23 cellular contexts compared by ENCODE assay signal in the genomic region with DNA sequence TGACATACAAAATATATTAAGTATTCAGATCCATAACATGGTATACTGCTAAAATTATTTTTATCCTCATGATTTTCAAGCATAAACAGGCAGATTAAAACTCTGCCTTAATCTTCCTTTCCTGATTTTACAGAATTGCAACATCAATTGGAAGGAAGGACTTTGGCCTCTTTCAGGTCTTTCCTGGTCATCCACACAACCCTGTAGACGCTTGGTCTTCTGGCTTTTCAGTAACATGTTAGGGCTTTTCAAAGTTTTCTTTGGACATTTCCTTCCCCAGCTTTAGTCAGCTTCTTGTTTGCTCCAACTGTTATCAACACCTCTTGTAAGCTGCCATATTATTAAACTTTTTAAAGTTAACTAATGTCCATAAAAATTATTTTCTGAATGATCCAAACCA.
"Had no signal": no experiment of that assay in that cellular context is flagged by ENCODE, and none has a peak within 500 bp of the region (broad histone marks: within the 10 kb centered on the region; RNA-seq: fewer than 3 reads in every experiment).

No MANE protein-coding gene starts in this region.

- H3K4me3 ChIP-seq: K562, SJSA1 had no signal

- ATAC-seq: activated T-cell treated with anti-CD3 and anti-CD28 coated beads, Interleukin-2, amount 50 U/mL, for 4 hours; K562; SK-N-SH treated with all-trans-retinoic acid at 6 μM for 48 hours; T-helper 17 cell had no signal

- DNase-seq: activated CD4-positive, alpha-beta memory T cell treated with anti-CD3 and anti-CD28 coated beads for 36 hours; activated CD4-positive, alpha-beta T cell treated with anti-CD3 and anti-CD28 coated beads, Interleukin-2, amount 10 ng/mL, durations not matched to agents 7 days and 5 days; activated CD4-positive, CD25-positive, alpha-beta regulatory T cell; activated CD8-positive, alpha-beta memory T cell treated with anti-CD3 and anti-CD28 coated beads for 24 hours; activated gamma-delta T cell; activated naive CD4-positive, alpha-beta T cell treated with anti-CD3 and anti-CD28 coated beads, Interleukin-2, amount 10 ng/mL, durations not matched to agents 7 days and 5 days; activated naive CD8-positive, alpha-beta T cell treated with anti-CD3 and anti-CD28 coated beads for 36 hours; activated T-cell treated with anti-CD3 and anti-CD28 coated beads, Interleukin-2, amount 50 U/mL, for 4 hours; caudate nucleus; Kasumi-1; NCI-H1048; NCI-H1417; NCI-H1930; NCI-H2171; NCI-H2227 treated with DMSO at 0.1 percent for 48 hours; NCI-H446 treated with DMSO at 0.1 percent for 48 hours; NCI-H526; NCI-H82; T-helper 17 cell; T-helper 9 cell had no signal

- H3K36me3 ChIP-seq: SJSA1 had no signal

- H3K4me3 Mint-ChIP-seq: activated CD4-positive, alpha-beta memory T cell treated with anti-CD3 and anti-CD28 coated beads for 36 hours; activated CD4-positive, alpha-beta T cell treated with anti-CD3 and anti-CD28 coated beads, Interleukin-2, amount 10 ng/mL, durations not matched to agents 7 days and 5 days; activated naive CD4-positive, alpha-beta T cell treated with anti-CD3 and anti-CD28 coated beads, Interleukin-2, amount 10 ng/mL, durations not matched to agents 7 days and 5 days; activated naive CD8-positive, alpha-beta T cell treated with anti-CD3 and anti-CD28 coated beads for 36 hours; activated T-cell treated with anti-CD3 and anti-CD28 coated beads, Interleukin-2, amount 50 U/mL, for 4 hours; T-helper 17 cell had no signal

- H3K27ac ChIP-seq: SJSA1 had no signal

- H3K27me3 ChIP-seq: SJSA1 had no signal

- H3K27ac Mint-ChIP-seq: activated CD4-positive, alpha-beta memory T cell treated with anti-CD3 and anti-CD28 coated beads for 36 hours; activated CD4-positive, alpha-beta T cell treated with anti-CD3 and anti-CD28 coated beads, Interleukin-2, amount 10 ng/mL, durations not matched to agents 7 days and 5 days; activated naive CD4-positive, alpha-beta T cell treated with anti-CD3 and anti-CD28 coated beads, Interleukin-2, amount 10 ng/mL, durations not matched to agents 7 days and 5 days; activated naive CD8-positive, alpha-beta T cell treated with anti-CD3 and anti-CD28 coated beads for 36 hours; T-helper 17 cell had no signal

- H3K27me3 Mint-ChIP-seq: activated CD4-positive, alpha-beta memory T cell treated with anti-CD3 and anti-CD28 coated beads for 36 hours; activated CD4-positive, alpha-beta T cell treated with anti-CD3 and anti-CD28 coated beads, Interleukin-2, amount 10 ng/mL, durations not matched to agents 7 days and 5 days; activated naive CD4-positive, alpha-beta T cell treated with anti-CD3 and anti-CD28 coated beads, Interleukin-2, amount 10 ng/mL, durations not matched to agents 7 days and 5 days; activated naive CD8-positive, alpha-beta T cell treated with anti-CD3 and anti-CD28 coated beads for 36 hours; T-helper 17 cell had no signal

- H3K4me1 Mint-ChIP-seq: activated CD4-positive, alpha-beta T cell treated with anti-CD3 and anti-CD28 coated beads, Interleukin-2, amount 10 ng/mL, durations not matched to agents 7 days and 5 days; activated naive CD4-positive, alpha-beta T cell treated with anti-CD3 and anti-CD28 coated beads, Interleukin-2, amount 10 ng/mL, durations not matched to agents 7 days and 5 days; activated naive CD8-positive, alpha-beta T cell treated with anti-CD3 and anti-CD28 coated beads for 36 hours; T-helper 17 cell had no signal

- H3K36me3 Mint-ChIP-seq: activated CD4-positive, alpha-beta memory T cell treated with anti-CD3 and anti-CD28 coated beads for 36 hours; activated naive CD4-positive, alpha-beta T cell treated with anti-CD3 and anti-CD28 coated beads, Interleukin-2, amount 10 ng/mL, durations not matched to agents 7 days and 5 days; activated naive CD8-positive, alpha-beta T cell treated with anti-CD3 and anti-CD28 coated beads for 36 hours had no signal

- H3K4me1 ChIP-seq: SJSA1 had no signal

- H3K9me3 ChIP-seq: SJSA1 had no signal

- H3K9me3 Mint-ChIP-seq: activated CD4-positive, alpha-beta T cell treated with anti-CD3 and anti-CD28 coated beads, Interleukin-2, amount 10 ng/mL, durations not matched to agents 7 days and 5 days had no signal
